ENCODE assay signal across 8 cellular contexts in genomic region chr6:111482236-111482958, GRCh38. TPM values are rescaled to one million over a fixed set of nuclear protein-coding genes. Genes with fewer than 3 reads are reported as not detected.
DNase-seq lines count a peak whose midpoint lies in the region; ATAC-seq and TF ChIP-seq lines count a peak whose summit lies in the region.

No MANE protein-coding gene starts in this region.

- no peak for TF ChIP-seq CTCF in astrocyte of the spinal cord (IDR thresholded peaks at IDR 0.05; ENCODE audit: low read depth, low read length)

- peaks cover 10% of the 10 kb centered on the region for H3K36me3 ChIP-seq in HUES6 (ENCODE audit: control insufficient read depth, insufficient read depth, low read length)
- no peaks in the 10 kb centered on the region for H3K36me3 ChIP-seq in iPS-15b (ENCODE audit: control insufficient read depth, insufficient read depth, low read length)

- H3K27ac ChIP-seq in HUES6 (ENCODE audit: low read depth, low read length), result peak overlapping the region; percentile 96

- H3K9ac ChIP-seq in HUES6 (ENCODE audit: low read length) (peak overlapping the region; percentile 99), iPS-15b (ENCODE audit: low read depth, low read length) (no peak overlapping the region)

- H3K9me3 ChIP-seq in HUES6 (ENCODE audit: control insufficient read depth, insufficient read depth, low read depth, low read length) (peaks cover 8% of the 10 kb centered on the region), iPS-15b (ENCODE audit: control insufficient read depth, insufficient read depth, low read length) (no peaks in the 10 kb centered on the region)

- H3K4me3 ChIP-seq in HUES6 (ENCODE audit: low read depth, low read length) (peak overlapping the region; percentile 94), astrocyte of the spinal cord (ENCODE audit: low read depth, low read length) (peak overlapping the region; percentile 69), iPS-15b (ENCODE audit: low read depth, low read length) (peak overlapping the region; percentile 82), skeletal muscle cell (ENCODE audit: low read depth, low read length) (peak overlapping the region; percentile 85)

- DNase-seq in Caki2 (ENCODE audit: low read depth), result peak; percentile 58
- DNase-seq in T-helper 22 cell (ENCODE audit: low read depth), result peak; percentile 43
- peak; percentile 33 for DNase-seq in astrocyte of the spinal cord (ENCODE audit: low read depth, low spot score)
- no peak for DNase-seq in skeletal muscle cell (ENCODE audit: low read depth)
- DNase-seq in foreskin melanocyte, result no peak

- H3K4me1 ChIP-seq in HUES6 (ENCODE audit: control insufficient read depth, insufficient read depth, low read length) (peaks cover 31% of the 10 kb centered on the region), iPS-15b (ENCODE audit: control insufficient read depth, insufficient read depth, low read length) (peaks cover 14% of the 10 kb centered on the region)

- H3K27me3 ChIP-seq in HUES6 (ENCODE audit: control insufficient read depth, insufficient read depth, low read length), result peaks cover 43% of the 10 kb centered on the region
- H3K27me3 ChIP-seq in iPS-15b (ENCODE audit: control insufficient read depth, insufficient read depth, low read length), result peaks cover 43% of the 10 kb centered on the region

- in situ Hi-C loops in Caki2 (cut with HindIII; ENCODE audit: low pct_unique_long_range_greater_than_20kb, low sequenced_read_pairs), result no loop called here
- in situ Hi-C loops in astrocyte of the spinal cord (cut with HindIII; ENCODE audit: low sequenced_read_pairs), result no loop called here

- peak; percentile 19 for ATAC-seq in GM21381 (IDR thresholded peaks at IDR 0.05; ENCODE audit: unreplicated experiment)

RNA-seq across cellular contexts. Expression of gene REV3L, which starts 0.6 kb away (rescaled TPM):
- total RNA-seq in Caki2 (2014; rRNA removed; shearing (Covaris generic); ENCODE audit: low replicate concordance), result 7.9 and 11.4 TPM in 2 replicates

Comparison
In these comparisons a context has a peak if more than half of its experiments do, and no peak if none do; other contexts are left out.
1. DNase-seq: peak in Caki2 (single experiment), T-helper 22 cell (single experiment) and astrocyte of the spinal cord (single experiment); none in skeletal muscle cell (single experiment) and foreskin melanocyte (single experiment).
2. Peak in every context shown above with its lines, with median percentiles within 50 percentile points of each other: H3K4me3 ChIP-seq.